18 cellular contexts compared by ENCODE assay signal in genomic region chr2:236873666-236874065, GRCh38.
DNase-seq lines count a peak whose midpoint lies in the region; ATAC-seq and TF ChIP-seq lines count a peak whose summit lies in the region.
"Had no signal": no experiment of that assay in that cellular context is flagged by ENCODE, and none has a peak within 500 bp of the region (broad histone marks: within the 10 kb centered on the region; RNA-seq: fewer than 3 reads in every experiment).

No MANE protein-coding gene starts in this region.

- no peak for TF ChIP-seq CTCF in esophagus muscularis mucosa (IDR thresholded peaks at IDR 0.05)
- no peak for TF ChIP-seq CTCF in nephron (IDR thresholded peaks at IDR 0.05; ENCODE audit: unreplicated experiment in 3 of 3)

- no peak for TF ChIP-seq POLR2A in esophagus muscularis mucosa (IDR thresholded peaks at IDR 0.05; ENCODE audit: low read depth)

- H3K27ac ChIP-seq in esophagus muscularis mucosa (replicated peaks in 1 of 4): no peak overlapping the region
- H3K27ac ChIP-seq: C4-2B, SJSA1 had no signal

- intact Hi-C loops in esophagus muscularis mucosa (cut with DNase I): no loop called here

- H3K4me1 ChIP-seq in esophagus muscularis mucosa: peaks cover 0 to 15% (median 0%) of the 10 kb centered on the region in 4 donors

- 59% methylated on average over 4 of the region's 4 CpGs for WGBS in esophagus muscularis mucosa

- H3K4me1 Mint-ChIP-seq in nephron: peaks cover 44% of the 10 kb centered on the region
- peaks cover 7% of the 10 kb centered on the region for H3K4me1 Mint-ChIP-seq in activated CD8-positive, alpha-beta memory T cell treated with anti-CD3 and anti-CD28 coated beads, Interleukin-2, amount 10 ng/mL, durations not matched to agents 7 days and 5 days

- DNase-seq in DMS79 (lab: John Stamatoyannopoulos, UW) (peak; percentile 23), LHCN-M2 (ENCODE audit: low read depth) (peak; percentile 16), esophagus muscularis mucosa (ENCODE audit: extremely low spot score) (peak; percentile 47), NCI-H1105 (lab: John Stamatoyannopoulos, UW) (no peak)
- DNase-seq in activated CD8-positive, alpha-beta memory T cell treated with anti-CD3 and anti-CD28 coated beads, Interleukin-2, amount 10 ng/mL, durations not matched to agents 7 days and 5 days: no peak
- no peak for DNase-seq in activated effector memory CD4-positive, alpha-beta T cell treated with anti-CD3 and anti-CD28 coated beads, Interleukin-2, amount 50 U/mL, for 16 hours
- DNase-seq: DND-41, HCEC 1CT, KBM-7, NCI-H1417 treated with DMSO at 0.1 percent for 48 hours, NCI-H187 treated with DMSO at 0.1 percent for 48 hours, NCI-H345, NCI-H524 treated with DMSO at 0.1 percent for 48 hours had no signal

- no peak for ATAC-seq in activated CD8-positive, alpha-beta memory T cell treated with anti-CD3 and anti-CD28 coated beads, Interleukin-2, amount 10 ng/mL, durations not matched to agents 7 days and 5 days
- ATAC-seq in GM18868 (IDR thresholded peaks at IDR 0.05; ENCODE audit: unreplicated experiment): no peak
- ATAC-seq: GM23338 had no signal

- no peak overlapping the region for H3K4me3 ChIP-seq in esophagus muscularis mucosa
- H3K4me3 ChIP-seq: GM23338, SJSA1 had no signal

- H3K27me3 ChIP-seq in esophagus muscularis mucosa: peaks cover 0 to 20% (median 0%) of the 10 kb centered on the region in 4 donors
- H3K27me3 ChIP-seq: SJSA1 had no signal

- no peaks in the 10 kb centered on the region for H3K36me3 Mint-ChIP-seq in nephron (ENCODE audit: low read depth)
- H3K36me3 Mint-ChIP-seq in activated CD8-positive, alpha-beta memory T cell treated with anti-CD3 and anti-CD28 coated beads, Interleukin-2, amount 10 ng/mL, durations not matched to agents 7 days and 5 days: no peaks in the 10 kb centered on the region

- no peaks in the 10 kb centered on the region for H3K36me3 ChIP-seq in esophagus muscularis mucosa
- H3K36me3 ChIP-seq: SJSA1 had no signal

- no peak for TF ChIP-seq EP300 in esophagus muscularis mucosa (IDR thresholded peaks at IDR 0.05)

- peak overlapping the region in 2 of 3 experiments; percentile 21 to 46 for H3K27ac Mint-ChIP-seq in nephron
- H3K27ac Mint-ChIP-seq in activated CD8-positive, alpha-beta memory T cell treated with anti-CD3 and anti-CD28 coated beads, Interleukin-2, amount 10 ng/mL, durations not matched to agents 7 days and 5 days: no peak overlapping the region
- H3K27ac Mint-ChIP-seq: GM23338 had no signal

- peaks cover 3% of the 10 kb centered on the region for H3K9me3 Mint-ChIP-seq in nephron
- no peaks in the 10 kb centered on the region for H3K9me3 Mint-ChIP-seq in activated CD8-positive, alpha-beta memory T cell treated with anti-CD3 and anti-CD28 coated beads, Interleukin-2, amount 10 ng/mL, durations not matched to agents 7 days and 5 days (ENCODE audit: low read depth)
- H3K9me3 Mint-ChIP-seq: GM23338 had no signal

- no peak overlapping the region for H3K4me3 Mint-ChIP-seq in nephron
- no peak overlapping the region for H3K4me3 Mint-ChIP-seq in activated CD8-positive, alpha-beta memory T cell treated with anti-CD3 and anti-CD28 coated beads, Interleukin-2, amount 10 ng/mL, durations not matched to agents 7 days and 5 days
- H3K4me3 Mint-ChIP-seq: GM23338 had no signal

- H3K9me3 ChIP-seq in esophagus muscularis mucosa: no peaks in the 10 kb centered on the region
- H3K9me3 ChIP-seq: SJSA1 had no signal

- H3K27me3 Mint-ChIP-seq in nephron (ENCODE audit: low read depth): peaks cover 9% of the 10 kb centered on the region
- peaks cover 14% of the 10 kb centered on the region for H3K27me3 Mint-ChIP-seq in activated CD8-positive, alpha-beta memory T cell treated with anti-CD3 and anti-CD28 coated beads, Interleukin-2, amount 10 ng/mL, durations not matched to agents 7 days and 5 days

- CTCF ChIA-PET in activated CD8-positive, alpha-beta memory T cell treated with anti-CD3 and anti-CD28 coated beads, Interleukin-2, amount 10 ng/mL, durations not matched to agents 7 days and 5 days (lab: Charles Lee): no interaction called here

Comparison
In these comparisons a context has a peak if more than half of its experiments do, and no peak if none do; other contexts are left out.
1. DNase-seq: peak in DMS79 (single experiment), LHCN-M2 (single experiment) and esophagus muscularis mucosa (single experiment); none in activated CD8-positive, alpha-beta memory T cell treated with anti-CD3 and anti-CD28 coated beads, Interleukin-2, amount 10 ng/mL, durations not matched to agents 7 days and 5 days (single experiment), activated effector memory CD4-positive, alpha-beta T cell treated with anti-CD3 and anti-CD28 coated beads, Interleukin-2, amount 50 U/mL, for 16 hours (single experiment) and NCI-H1105 (single experiment).